1 cellular context compared by ENCODE assay signal in the genomic region with DNA sequence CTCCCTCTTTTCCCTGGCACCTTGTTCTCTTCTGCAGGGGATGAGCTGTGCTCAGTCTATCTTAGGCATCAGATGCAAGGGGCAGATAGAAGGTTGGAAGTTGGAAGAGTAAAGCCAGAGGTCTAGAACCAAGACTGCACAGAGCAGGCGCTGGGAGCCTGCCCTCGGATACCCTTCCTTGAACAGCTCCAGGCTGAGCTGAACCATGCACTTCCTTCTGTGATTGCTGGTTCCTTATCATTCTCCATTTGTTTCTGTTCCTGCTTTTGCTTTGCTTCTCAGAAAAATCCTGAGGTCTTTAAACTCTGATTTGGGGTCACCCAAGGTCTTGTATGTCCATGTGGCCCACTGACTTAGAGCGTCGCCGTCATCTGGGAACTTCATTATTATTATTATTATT.
TF ChIP-seq lines count a peak whose summit lies in the region.

No MANE protein-coding gene starts in this region.

TF ChIP-seq in K562, 482 proteins besides CTCF, POLR2A, EP300 and RAD21:
- TF ChIP-seq KLF13 (tag; IDR thresholded peaks at IDR 0.05; ENCODE audit: borderline replicate concordance, low read depth) (no peak), ZNF551 (CRISPR knock-in tag; IDR thresholded peaks at IDR 0.05) (no peak), KDM1A (IDR thresholded peaks at IDR 0.05) (0 out of 4 replicates have a peak, but pooled peaks have one; percentile 24 to 28), ADNP (tag; IDR thresholded peaks at IDR 0.05) (no peak), KAT2B (IDR thresholded peaks at IDR 0.05; ENCODE audit: low read depth, low read length) (no peak), XRCC3 (IDR thresholded peaks at IDR 0.05) (no peak), HCFC1 (IDR thresholded peaks at IDR 0.05; ENCODE audit: low read depth, low read length) (no peak)
- TF ChIP-seq, protein P1, sequence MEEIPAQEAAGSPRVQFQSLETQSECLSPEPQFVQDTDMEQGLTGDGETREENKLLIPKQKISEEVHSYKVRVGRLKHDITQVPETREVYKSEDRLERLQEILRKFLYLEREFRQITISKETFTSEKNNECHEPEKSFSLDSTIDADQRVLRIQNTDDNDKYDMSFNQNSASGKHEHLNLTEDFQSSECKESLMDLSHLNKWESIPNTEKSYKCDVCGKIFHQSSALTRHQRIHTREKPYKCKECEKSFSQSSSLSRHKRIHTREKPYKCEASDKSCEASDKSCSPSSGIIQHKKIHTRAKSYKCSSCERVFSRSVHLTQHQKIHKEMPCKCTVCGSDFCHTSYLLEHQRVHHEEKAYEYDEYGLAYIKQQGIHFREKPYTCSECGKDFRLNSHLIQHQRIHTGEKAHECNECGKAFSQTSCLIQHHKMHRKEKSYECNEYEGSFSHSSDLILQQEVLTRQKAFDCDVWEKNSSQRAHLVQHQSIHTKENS (CRISPR knock-in tag; IDR thresholded peaks at IDR 0.05), result no peak
